Comparison of ENCODE assay signal across 8 cellular contexts in genomic region chr13:114068723-114069322, GRCh38.
A peak's percentile ranks its signal among the peaks of the same experiment; 100 is the strongest.
DNase-seq lines count a peak whose midpoint lies in the region; ATAC-seq, FAIRE-seq and TF ChIP-seq lines count a peak whose summit lies in the region.

No MANE protein-coding gene starts in this region.

- TF ChIP-seq EP300 in gastroesophageal sphincter (IDR thresholded peaks at IDR 0.05): no peak

- TF ChIP-seq CTCF in gastroesophageal sphincter (IDR thresholded peaks at IDR 0.05) (peak in 1 of 4 experiments; percentile 20), GM13976 (IDR thresholded peaks at IDR 0.05; ENCODE audit: borderline replicate concordance, control extremely low read depth, extremely low read depth, insufficient read depth, missing control alignments) (no peak)

- WGBS in gastroesophageal sphincter (ENCODE audit: low coverage in 1 of 2), 2 donors: 32 to 57% methylated on average over 4 to 12 of the region's 19 CpGs

- H3K9me3 ChIP-seq in gastroesophageal sphincter: no peaks in the 10 kb centered on the region

- peaks cover 0 to 14% of the 10 kb centered on the region in 2 donors for H3K36me3 ChIP-seq in gastroesophageal sphincter

- peaks cover 0 to 68% (median 42%) of the 10 kb centered on the region in 3 donors for H3K4me1 ChIP-seq in gastroesophageal sphincter

- no peak overlapping the region for H3K4me3 ChIP-seq in gastroesophageal sphincter

- H3K27ac ChIP-seq in gastroesophageal sphincter: peak overlapping the region in 3 of 4 donors; percentile 92 to 99 (median 98)

- in situ Hi-C loops in GM13976 (cut with MboI; ENCODE audit: low sequenced_read_pairs, unreplicated experiment): no loop called here

- FAIRE-seq in GM18507 (lab: Jason Lieb, UNC): peak; percentile 15

- DNase-seq in GM18507 (ENCODE audit: extremely low spot score, insufficient read length, low read depth): no peak
- DNase-seq in SKM-1 treated with dmso at 0.1 percent for 144 hours (lab: John Stamatoyannopoulos, UW; ENCODE audit: unreplicated experiment): peak; percentile 37
- peak; percentile 47 for DNase-seq in retina
- no peak for DNase-seq in GM13976 (ENCODE audit: low spot score)
- no peak for DNase-seq in SHP77 (lab: John Stamatoyannopoulos, UW)

- H3K27me3 ChIP-seq in gastroesophageal sphincter: no peaks in the 10 kb centered on the region

- no peak for ATAC-seq in gastroesophageal sphincter
- ATAC-seq in GM21381 (IDR thresholded peaks at IDR 0.05; ENCODE audit: unreplicated experiment): no peak
- no peak for ATAC-seq in HG03571 (IDR thresholded peaks at IDR 0.05; ENCODE audit: unreplicated experiment)

- TF ChIP-seq POLR2A in gastroesophageal sphincter (IDR thresholded peaks at IDR 0.05): no peak

Comparison
In these comparisons a context has a peak if more than half of its experiments do, and no peak if none do; other contexts are left out.
1. DNase-seq: peak in SKM-1 treated with dmso at 0.1 percent for 144 hours (single experiment) and retina (single experiment); none in GM18507 (single experiment), GM13976 (single experiment) and SHP77 (0 of 2).